Comparison of ENCODE assay signal across 1 cellular context in genomic region chr16:71758293-71758760, GRCh38.
A peak's percentile ranks its signal among the peaks of the same experiment; 100 is the strongest.
TF ChIP-seq lines count a peak whose summit lies in the region.

No MANE protein-coding gene starts in this region.

TF ChIP-seq in HepG2, 621 proteins besides CTCF, POLR2A, EP300 and RAD21 (continued from another document and continues in another):
- TF ChIP-seq AKNA (CRISPR knock-in tag; IDR thresholded peaks at IDR 0.05; ENCODE audit: borderline replicate concordance) (no peak), ZFY (CRISPR knock-in tag; IDR thresholded peaks at IDR 0.05) (no peak), ZNF224 (CRISPR knock-in tag; IDR thresholded peaks at IDR 0.05) (no peak), SOX13 (IDR thresholded peaks at IDR 0.05) (no peak), SOX13 (CRISPR knock-in tag; conservative IDR thresholded peaks at IDR 0.05 in 1 of 2, IDR thresholded peaks at IDR 0.05 in 1 of 2) (peak in 1 of 2 experiments; percentile 74; a peak in 2 of 4 replicates), TFE3 (CRISPR knock-in tag; IDR thresholded peaks at IDR 0.05) (no peak), GPBP1L1 (CRISPR knock-in tag; IDR thresholded peaks at IDR 0.05) (no peak), SAP130 (CRISPR knock-in tag; IDR thresholded peaks at IDR 0.05; ENCODE audit: low read depth) (peak; percentile 85), KDM6A (CRISPR knock-in tag; IDR thresholded peaks at IDR 0.05; ENCODE audit: low read depth) (no peak), YEATS4 (CRISPR knock-in tag; IDR thresholded peaks at IDR 0.05; ENCODE audit: borderline replicate concordance) (no peak), ZFP36 (IDR thresholded peaks at IDR 0.05; ENCODE audit: borderline replicate concordance, low read depth, low read length, partially characterized antibody) (no peak), ZNF687 (CRISPR knock-in tag; IDR thresholded peaks at IDR 0.05) (no peak), ZNF891 (CRISPR knock-in tag; IDR thresholded peaks at IDR 0.05) (no peak), CEBPZ (IDR thresholded peaks at IDR 0.05; ENCODE audit: low read length) (no peak), PAX8 (CRISPR knock-in tag; IDR thresholded peaks at IDR 0.05; ENCODE audit: borderline replicate concordance) (no peak), ZBTB33 (CRISPR knock-in tag; IDR thresholded peaks at IDR 0.05) (no peak), XBP1 (CRISPR knock-in tag; IDR thresholded peaks at IDR 0.05) (no peak), RFX3 (CRISPR knock-in tag; IDR thresholded peaks at IDR 0.05) (no peak), MYNN (CRISPR knock-in tag; IDR thresholded peaks at IDR 0.05; ENCODE audit: low read depth) (no peak), DMTF1 (CRISPR knock-in tag; IDR thresholded peaks at IDR 0.05) (no peak), UBTF (CRISPR knock-in tag; IDR thresholded peaks at IDR 0.05) (no peak), CENPT (CRISPR knock-in tag; IDR thresholded peaks at IDR 0.05; ENCODE audit: low read depth) (no peak), MIER2 (CRISPR knock-in tag; IDR thresholded peaks at IDR 0.05) (no peak), ZZZ3 (CRISPR knock-in tag; IDR thresholded peaks at IDR 0.05; ENCODE audit: borderline replicate concordance) (no peak), ZNF30 (CRISPR knock-in tag; IDR thresholded peaks at IDR 0.05) (no peak), HDAC1 (CRISPR knock-in tag; IDR thresholded peaks at IDR 0.05) (peak; percentile 45)
